ENCODE assay signal across 18 cellular contexts in genomic region chr7:92681633-92682032, GRCh38.
DNase-seq lines count a peak whose midpoint lies in the region; ATAC-seq and TF ChIP-seq lines count a peak whose summit lies in the region.
"Had no signal": no experiment of that assay in that cellular context is flagged by ENCODE, and none has a peak within 500 bp of the region (broad histone marks: within the 10 kb centered on the region; RNA-seq: fewer than 3 reads in every experiment).

No MANE protein-coding gene starts in this region.

- H3K4me1 Mint-ChIP-seq in activated naive CD4-positive, alpha-beta T cell treated with anti-CD3 and anti-CD28 coated beads, Interleukin-2, amount 10 ng/mL, durations not matched to agents 7 days and 5 days = peaks cover 79% of the 10 kb centered on the region
- H3K4me1 Mint-ChIP-seq in activated CD4-positive, alpha-beta memory T cell treated with anti-CD3 and anti-CD28 coated beads, Interleukin-2, amount 10 ng/mL, durations not matched to agents 7 days and 5 days = peaks cover 75% of the 10 kb centered on the region

- peaks cover 29% of the 10 kb centered on the region for H3K4me1 ChIP-seq in hepatocyte (ENCODE audit: insufficient read depth)
- H3K4me1 ChIP-seq: suprapubic skin had no signal

- H3K27me3 ChIP-seq in hepatocyte = no peaks in the 10 kb centered on the region
- H3K27me3 ChIP-seq: body of pancreas, suprapubic skin had no signal

- H3K27ac ChIP-seq in hepatocyte (peak overlapping the region; percentile 68), substantia nigra (ENCODE audit: low read depth, low read length, poor library complexity, severe bottlenecking) (peak overlapping the region; percentile 11)
- H3K27ac ChIP-seq: body of pancreas, coronary artery, suprapubic skin had no signal

- no peak for DNase-seq in activated naive CD4-positive, alpha-beta T cell treated with anti-CD3 and anti-CD28 coated beads, Interleukin-2, amount 10 ng/mL, durations not matched to agents 7 days and 5 days
- no peak for DNase-seq in activated naive CD4-positive, alpha-beta T cell treated with Interleukin-2 at 50 U/mL for 16 hours
- no peak for DNase-seq in activated CD4-positive, alpha-beta memory T cell treated with anti-CD3 and anti-CD28 coated beads, Interleukin-2, amount 10 ng/mL, durations not matched to agents 7 days and 5 days
- no peak for DNase-seq in hepatocyte (ENCODE audit: low spot score)
- peak in 8 of 49 donors; percentile 1 to 36 (median 8) for DNase-seq in substantia nigra (lab: John Stamatoyannopoulos, UW)
- DNase-seq in NCI-H187 treated with DMSO at 0.1 percent for 48 hours (lab: John Stamatoyannopoulos, UW) = no peak
- no peak for DNase-seq in NCI-H146 (lab: John Stamatoyannopoulos, UW)
- DNase-seq: activated CD4-positive, alpha-beta T cell treated with anti-CD3 and anti-CD28 coated beads, Interleukin-2, amount 50 U/mL, for 48 hours; activated gamma-delta T cell; body of pancreas; GDM1; NCI-H524 treated with DMSO at 0.1 percent for 48 hours; SHP77; stimulated activated CD4-positive, alpha-beta T cell treated with anti-CD3 and anti-CD28 coated beads, Interleukin-1b, Interleukin-23, amount 100 ng/mL, for 48 hours had no signal

- H3K9me3 Mint-ChIP-seq in activated naive CD4-positive, alpha-beta T cell treated with anti-CD3 and anti-CD28 coated beads, Interleukin-2, amount 10 ng/mL, durations not matched to agents 7 days and 5 days = peaks cover 8% of the 10 kb centered on the region
- H3K9me3 Mint-ChIP-seq in activated CD4-positive, alpha-beta memory T cell treated with anti-CD3 and anti-CD28 coated beads, Interleukin-2, amount 10 ng/mL, durations not matched to agents 7 days and 5 days = peaks cover 10% of the 10 kb centered on the region

- H3K4me3 ChIP-seq in hepatocyte = no peak overlapping the region
- H3K4me3 ChIP-seq: body of pancreas, coronary artery, suprapubic skin had no signal

- peaks cover 60% of the 10 kb centered on the region for H3K36me3 Mint-ChIP-seq in activated naive CD4-positive, alpha-beta T cell treated with anti-CD3 and anti-CD28 coated beads, Interleukin-2, amount 10 ng/mL, durations not matched to agents 7 days and 5 days
- peaks cover 74% of the 10 kb centered on the region for H3K36me3 Mint-ChIP-seq in activated CD4-positive, alpha-beta memory T cell treated with anti-CD3 and anti-CD28 coated beads, Interleukin-2, amount 10 ng/mL, durations not matched to agents 7 days and 5 days (ENCODE audit: low read depth)

- WGBS in hepatocyte (ENCODE audit: low lambda C conversion rate, missing lambda C conversion rate) = 91% methylated on average over 5 of the region's 5 CpGs

- peak overlapping the region; percentile 93 for H3K27ac Mint-ChIP-seq in activated naive CD4-positive, alpha-beta T cell treated with anti-CD3 and anti-CD28 coated beads, Interleukin-2, amount 10 ng/mL, durations not matched to agents 7 days and 5 days
- peak overlapping the region; percentile 54 for H3K27ac Mint-ChIP-seq in activated CD4-positive, alpha-beta memory T cell treated with anti-CD3 and anti-CD28 coated beads, Interleukin-2, amount 10 ng/mL, durations not matched to agents 7 days and 5 days

- H3K9me2 ChIP-seq in hepatocyte (replicated peaks; ENCODE audit: insufficient read depth) = no peaks in the 10 kb centered on the region

- H2AFZ ChIP-seq in hepatocyte = no peak overlapping the region

- POLR2A ChIA-PET in activated CD4-positive, alpha-beta memory T cell treated with anti-CD3 and anti-CD28 coated beads, Interleukin-2, amount 10 ng/mL, durations not matched to agents 7 days and 5 days (lab: Charles Lee) = interaction anchor here (1.3 to 1.8 kb wide), 3 partner anchors 18 to 153 kb away, joined by 3 to 5 read pairs (median 3); no protein-coding TSS in a partner anchor

- no peaks in the 10 kb centered on the region for H3K36me3 ChIP-seq in hepatocyte (replicated peaks; ENCODE audit: insufficient read depth, low read depth)
- H3K36me3 ChIP-seq: suprapubic skin had no signal

- no peaks in the 10 kb centered on the region for H3K27me3 Mint-ChIP-seq in activated naive CD4-positive, alpha-beta T cell treated with anti-CD3 and anti-CD28 coated beads, Interleukin-2, amount 10 ng/mL, durations not matched to agents 7 days and 5 days
- no peaks in the 10 kb centered on the region for H3K27me3 Mint-ChIP-seq in activated CD4-positive, alpha-beta memory T cell treated with anti-CD3 and anti-CD28 coated beads, Interleukin-2, amount 10 ng/mL, durations not matched to agents 7 days and 5 days

- no peaks in the 10 kb centered on the region for H4K20me1 ChIP-seq in hepatocyte (ENCODE audit: insufficient read depth, poor library complexity, severe bottlenecking)

- H3K9me3 ChIP-seq in hepatocyte (ENCODE audit: low read depth) = no peaks in the 10 kb centered on the region
- H3K9me3 ChIP-seq: body of pancreas, suprapubic skin had no signal

- no peak for ATAC-seq in activated CD4-positive, CD25-positive, alpha-beta regulatory T cell treated with anti-CD3 and anti-CD28 coated beads, Interleukin-2, amount 50 U/mL, for 24 hours
- ATAC-seq: body of pancreas, sciatic nerve had no signal

- no peak overlapping the region for H3K4me2 ChIP-seq in hepatocyte

- H3K4me3 Mint-ChIP-seq in activated naive CD4-positive, alpha-beta T cell treated with anti-CD3 and anti-CD28 coated beads, Interleukin-2, amount 10 ng/mL, durations not matched to agents 7 days and 5 days = no peak overlapping the region
- no peak overlapping the region for H3K4me3 Mint-ChIP-seq in activated CD4-positive, alpha-beta memory T cell treated with anti-CD3 and anti-CD28 coated beads, Interleukin-2, amount 10 ng/mL, durations not matched to agents 7 days and 5 days

- TF ChIP-seq CTCF in hepatocyte (IDR thresholded peaks at IDR 0.05; ENCODE audit: poor library complexity) = no peak

- peaks cover 37% of the 10 kb centered on the region for H3K79me2 ChIP-seq in hepatocyte

- CTCF ChIA-PET in activated naive CD4-positive, alpha-beta T cell treated with anti-CD3 and anti-CD28 coated beads, Interleukin-2, amount 10 ng/mL, durations not matched to agents 7 days and 5 days (lab: Charles Lee) = interaction anchor here (0.8 to 2.1 kb wide), 4 partner anchors 9 to 151 kb away, joined by 3 to 9 read pairs (median 4); no protein-coding TSS in a partner anchor
- CTCF ChIA-PET in activated CD4-positive, alpha-beta memory T cell treated with anti-CD3 and anti-CD28 coated beads, Interleukin-2, amount 10 ng/mL, durations not matched to agents 7 days and 5 days (lab: Charles Lee) = no interaction called here
